8 cellular contexts compared by ENCODE assay signal in the genomic region with DNA sequence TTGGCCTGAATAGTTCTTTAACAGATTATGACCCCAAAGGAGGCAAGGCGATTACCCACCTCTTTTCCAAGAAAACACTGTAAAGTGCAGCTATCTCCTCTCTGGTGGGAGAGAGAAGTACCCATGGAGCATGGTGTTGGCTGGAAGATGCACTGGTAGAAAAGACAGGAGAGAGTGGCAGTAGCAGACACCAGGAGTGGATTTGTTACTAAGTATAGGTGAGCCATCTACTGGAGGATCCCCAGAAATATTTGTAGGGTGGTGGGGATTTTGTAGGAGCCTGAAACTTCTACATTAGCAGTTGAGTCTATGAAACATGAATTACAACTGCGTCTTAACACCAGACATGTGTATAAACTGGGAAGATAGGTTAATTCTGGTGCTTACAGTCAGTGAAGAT.
DNase-seq lines count a peak whose midpoint lies in the region; ATAC-seq, FAIRE-seq and TF ChIP-seq lines count a peak whose summit lies in the region.

No MANE protein-coding gene starts in this region.

- no peaks in the 10 kb centered on the region for H3K9me3 Mint-ChIP-seq in natural killer cell

- peaks cover 5 to 12% of the 10 kb centered on the region in 2 donors for H3K4me1 Mint-ChIP-seq in natural killer cell

- H3K27ac ChIP-seq in RWPE2 (ENCODE audit: poor library complexity, severe bottlenecking) (peak overlapping the region; percentile 93), foreskin keratinocyte (peak overlapping the region; percentile 69)

- no peaks in the 10 kb centered on the region for H3K36me3 Mint-ChIP-seq in natural killer cell

- H3K27me3 Mint-ChIP-seq in natural killer cell (ENCODE audit: low read depth in 2 of 2), result no peaks in the 10 kb centered on the region

- intact Hi-C loops in natural killer cell (cut with micrococcal nuclease), result no loop called here

- H3K27ac Mint-ChIP-seq in natural killer cell, result no peak overlapping the region

- no peak overlapping the region for H3K4me3 Mint-ChIP-seq in natural killer cell

- no peaks in the 10 kb centered on the region for H3K36me3 ChIP-seq in RWPE2 (ENCODE audit: low read depth)

- no peak overlapping the region for H3K4me3 ChIP-seq in RWPE2 (ENCODE audit: severe bottlenecking)

- peak; percentile 78 for TF ChIP-seq CTCF in RWPE2 (IDR thresholded peaks at IDR 0.05; ENCODE audit: poor library complexity, severe bottlenecking)
- TF ChIP-seq CTCF in foreskin keratinocyte (conservative IDR thresholded peaks at IDR 0.05), result peak; percentile 75
- TF ChIP-seq CTCF in natural killer cell (IDR thresholded peaks at IDR 0.05), result no peak

- peak; percentile 19 to 27 for DNase-seq in AML-193 (lab: John Stamatoyannopoulos, UW)
- no peak for DNase-seq in H54 (ENCODE audit: insufficient read length, low spot score)
- no peak for DNase-seq in RWPE2 (ENCODE audit: low spot score)
- DNase-seq in foreskin keratinocyte, result peak; percentile 49 to 70
- DNase-seq in stimulated activated CD4-positive, alpha-beta T cell treated with anti-CD3 and anti-CD28 coated beads, Interleukin-2, amount 100 ng/mL, for 48 hours, result no peak
- DNase-seq in NK-92 (lab: John Stamatoyannopoulos, UW; ENCODE audit: unreplicated experiment), result no peak
- no peak for DNase-seq in KG1 (lab: John Stamatoyannopoulos, UW)
- no peak for DNase-seq in natural killer cell

- peak; percentile 71 for ATAC-seq in RWPE2 (ENCODE audit: low read depth)
- ATAC-seq in foreskin keratinocyte, result peak; percentile 35
- no peak for ATAC-seq in natural killer cell

- no peak for TF ChIP-seq POLR2A in H54 (IDR thresholded peaks at IDR 0.05; ENCODE audit: low read depth, low read length)

- H3K4me1 ChIP-seq in RWPE2 (ENCODE audit: insufficient read depth, poor library complexity, severe bottlenecking) (peaks cover 71% of the 10 kb centered on the region), foreskin keratinocyte (peaks cover 58% of the 10 kb centered on the region)

- no peaks in the 10 kb centered on the region for H3K9me3 ChIP-seq in RWPE2 (ENCODE audit: severe bottlenecking)

- FAIRE-seq in H54 (lab: Jason Lieb, UNC), result peak; percentile 96

- H3K27me3 ChIP-seq in RWPE2 (ENCODE audit: insufficient read depth, poor library complexity, severe bottlenecking) (no peaks in the 10 kb centered on the region), foreskin keratinocyte (no peaks in the 10 kb centered on the region)

Comparison
In these comparisons a context has a peak if more than half of its experiments do, and no peak if none do; other contexts are left out.
1. DNase-seq: peak in AML-193 (2 of 2) and foreskin keratinocyte (2 of 2); none in H54 (single experiment), RWPE2 (single experiment), stimulated activated CD4-positive, alpha-beta T cell treated with anti-CD3 and anti-CD28 coated beads, Interleukin-2, amount 100 ng/mL, for 48 hours (0 of 2), NK-92 (single experiment), KG1 (single experiment) and natural killer cell (single experiment).
2. ATAC-seq: peak in RWPE2 (single experiment) and foreskin keratinocyte (single experiment); none in natural killer cell (0 of 3).